1 cellular context compared by ENCODE assay signal in genomic region chr22:31120230-31120629, GRCh38.
TF ChIP-seq lines count a peak whose summit lies in the region.

No MANE protein-coding gene starts in this region.

TF ChIP-seq in HepG2, 621 proteins besides CTCF, POLR2A, EP300 and RAD21:
- TF ChIP-seq RORA (CRISPR knock-in tag; IDR thresholded peaks at IDR 0.05) (no peak), ZNF644 (CRISPR knock-in tag; IDR thresholded peaks at IDR 0.05; ENCODE audit: low read depth) (no peak), HIC2 (CRISPR knock-in tag; IDR thresholded peaks at IDR 0.05; ENCODE audit: low read depth) (no peak), MTA3 (CRISPR knock-in tag; IDR thresholded peaks at IDR 0.05) (no peak), POGK (CRISPR knock-in tag; conservative IDR thresholded peaks at IDR 0.05) (no peak), CHCHD3 (CRISPR knock-in tag; IDR thresholded peaks at IDR 0.05) (no peak), UBTF (CRISPR knock-in tag; IDR thresholded peaks at IDR 0.05) (no peak), RNF219 (CRISPR knock-in tag; IDR thresholded peaks at IDR 0.05) (no peak), YY1 (IDR thresholded peaks at IDR 0.05; ENCODE audit: insufficient read depth, insufficient replicate concordance, low read depth, low read length) (no peak), TRIM22 (IDR thresholded peaks at IDR 0.05) (no peak), TRAFD1 (CRISPR knock-in tag; IDR thresholded peaks at IDR 0.05; ENCODE audit: borderline replicate concordance) (no peak), SYNCRIP (IDR thresholded peaks at IDR 0.05; ENCODE audit: insufficient read depth, low read depth, low read length) (no peak), ZNF10 (CRISPR knock-in tag; IDR thresholded peaks at IDR 0.05; ENCODE audit: borderline replicate concordance, low read depth) (no peak), ZBTB7B (CRISPR knock-in tag; IDR thresholded peaks at IDR 0.05) (no peak), SALL2 (CRISPR knock-in tag; IDR thresholded peaks at IDR 0.05) (no peak), NPAS2 (CRISPR knock-in tag; IDR thresholded peaks at IDR 0.05; ENCODE audit: borderline replicate concordance) (no peak), MED1 (CRISPR knock-in tag; IDR thresholded peaks at IDR 0.05) (no peak), NFKBIZ (CRISPR knock-in tag; IDR thresholded peaks at IDR 0.05) (no peak), ZNF12 (CRISPR knock-in tag; IDR thresholded peaks at IDR 0.05) (no peak), GABPA (IDR thresholded peaks at IDR 0.05; ENCODE audit: low read depth, low read length) (no peak), GABPA (CRISPR knock-in tag; IDR thresholded peaks at IDR 0.05; ENCODE audit: low read depth) (no peak)
TF ChIP-seq in HepG2: peak in this region for 0.
